Comparison of ENCODE assay signal across 8 cellular contexts in the genomic region with DNA sequence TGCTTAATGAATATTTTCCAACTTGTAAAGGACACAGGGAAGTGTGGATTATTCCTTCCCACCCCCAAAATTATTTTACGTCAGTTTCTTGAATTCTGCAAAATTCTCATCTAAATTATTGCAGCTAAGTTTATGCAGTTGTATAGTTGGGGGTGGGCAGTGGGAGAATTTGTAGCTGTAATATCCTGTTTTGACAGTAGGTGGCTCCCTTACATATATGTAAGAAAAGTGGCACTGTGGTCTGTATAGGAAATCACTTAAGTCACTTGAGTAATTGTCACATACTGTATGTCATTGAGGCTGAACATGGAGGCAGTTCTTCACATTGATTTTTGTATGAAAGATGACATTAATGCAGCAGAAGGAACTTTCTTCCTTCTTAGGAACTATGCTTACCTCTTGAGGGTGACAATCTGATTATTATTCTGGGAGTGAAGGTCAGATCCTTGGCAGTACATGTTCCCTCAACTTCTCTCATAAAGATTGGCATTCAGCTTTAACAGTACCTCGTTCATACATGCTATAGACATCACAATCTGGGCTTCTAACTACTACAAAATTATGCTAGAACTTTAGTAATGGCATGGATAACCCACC. TPM values are rescaled to one million over a fixed set of nuclear protein-coding genes. Genes with fewer than 3 reads are reported as not detected.
A peak's percentile ranks its signal among the peaks of the same experiment; 100 is the strongest.
DNase-seq lines count a peak whose midpoint lies in the region; ATAC-seq, FAIRE-seq and TF ChIP-seq lines count a peak whose summit lies in the region.

No MANE protein-coding gene starts in this region.

- intact Hi-C loops in left lung (cut with DNase I): no loop called here

- DNase-seq in NCI-H1436 (lab: John Stamatoyannopoulos, UW): peak; percentile 73
- peak; percentile 73 for DNase-seq in cerebellar cortex (ENCODE audit: low spot score)
- no peak for DNase-seq in left lung
- peak; percentile 3 for DNase-seq in stimulated activated naive CD4-positive, alpha-beta T cell treated with Interleukin-2 at 50 U/mL for 16 hours (lab: John Stamatoyannopoulos, UW)

- no peak overlapping the region for H3K27ac ChIP-seq in left lung

- H3K9me3 ChIP-seq in left lung: no peaks in the 10 kb centered on the region

- H3K27me3 ChIP-seq in left lung: no peaks in the 10 kb centered on the region

- no peak overlapping the region for H3K4me3 ChIP-seq in GM12875 (ENCODE audit: low read depth, low read length)
- no peak overlapping the region for H3K4me3 ChIP-seq in left lung

- peak; percentile 73 for ATAC-seq in HG02798 (IDR thresholded peaks at IDR 0.05; ENCODE audit: poor library complexity, unreplicated experiment)
- ATAC-seq in SK-N-SH treated with all-trans-retinoic acid at 6 μM for 48 hours: peak; percentile 89
- peak; percentile 95 for ATAC-seq in left lung

- FAIRE-seq in A204.1 (lab: Jason Lieb, UNC): peak; percentile 95

- no peaks in the 10 kb centered on the region for H3K36me3 ChIP-seq in left lung

- H3K4me1 ChIP-seq in left lung: no peaks in the 10 kb centered on the region

- TF ChIP-seq CTCF in GM12875 (IDR thresholded peaks at IDR 0.05; ENCODE audit: borderline replicate concordance, insufficient read depth, low read depth, low read length) (peak; percentile 37; the same call in 1 of the 2 replicates), left lung (IDR thresholded peaks at IDR 0.05) (peak; percentile 71 to 80)

TF ChIP-seq in SK-N-SH treated with all-trans-retinoic acid at 6 μM for 48 hours, 23 proteins besides CTCF, POLR2A, EP300 and RAD21:
- TF ChIP-seq ARNTL (CRISPR knock-in tag; IDR thresholded peaks at IDR 0.05; ENCODE audit: borderline replicate concordance, low read depth): no peak
- TF ChIP-seq ZNF8 (CRISPR knock-in tag; IDR thresholded peaks at IDR 0.05): no peak
- TF ChIP-seq, protein P1, sequence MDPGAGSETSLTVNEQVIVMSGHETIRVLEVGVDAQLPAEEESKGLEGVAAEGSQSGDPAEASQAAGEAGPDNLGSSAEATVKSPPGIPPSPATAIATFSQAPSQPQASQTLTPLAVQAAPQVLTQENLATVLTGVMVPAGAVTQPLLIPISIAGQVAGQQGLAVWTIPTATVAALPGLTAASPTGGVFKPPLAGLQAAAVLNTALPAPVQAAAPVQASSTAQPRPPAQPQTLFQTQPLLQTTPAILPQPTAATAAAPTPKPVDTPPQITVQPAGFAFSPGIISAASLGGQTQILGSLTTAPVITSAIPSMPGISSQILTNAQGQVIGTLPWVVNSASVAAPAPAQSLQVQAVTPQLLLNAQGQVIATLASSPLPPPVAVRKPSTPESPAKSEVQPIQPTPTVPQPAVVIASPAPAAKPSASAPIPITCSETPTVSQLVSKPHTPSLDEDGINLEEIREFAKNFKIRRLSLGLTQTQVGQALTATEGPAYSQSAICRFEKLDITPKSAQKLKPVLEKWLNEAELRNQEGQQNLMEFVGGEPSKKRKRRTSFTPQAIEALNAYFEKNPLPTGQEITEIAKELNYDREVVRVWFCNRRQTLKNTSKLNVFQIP (CRISPR knock-in tag; IDR thresholded peaks at IDR 0.05; ENCODE audit: borderline replicate concordance, low read depth): no peak
- TF ChIP-seq ZFP3 (CRISPR knock-in tag; IDR thresholded peaks at IDR 0.05): no peak
- TF ChIP-seq, protein P2, sequence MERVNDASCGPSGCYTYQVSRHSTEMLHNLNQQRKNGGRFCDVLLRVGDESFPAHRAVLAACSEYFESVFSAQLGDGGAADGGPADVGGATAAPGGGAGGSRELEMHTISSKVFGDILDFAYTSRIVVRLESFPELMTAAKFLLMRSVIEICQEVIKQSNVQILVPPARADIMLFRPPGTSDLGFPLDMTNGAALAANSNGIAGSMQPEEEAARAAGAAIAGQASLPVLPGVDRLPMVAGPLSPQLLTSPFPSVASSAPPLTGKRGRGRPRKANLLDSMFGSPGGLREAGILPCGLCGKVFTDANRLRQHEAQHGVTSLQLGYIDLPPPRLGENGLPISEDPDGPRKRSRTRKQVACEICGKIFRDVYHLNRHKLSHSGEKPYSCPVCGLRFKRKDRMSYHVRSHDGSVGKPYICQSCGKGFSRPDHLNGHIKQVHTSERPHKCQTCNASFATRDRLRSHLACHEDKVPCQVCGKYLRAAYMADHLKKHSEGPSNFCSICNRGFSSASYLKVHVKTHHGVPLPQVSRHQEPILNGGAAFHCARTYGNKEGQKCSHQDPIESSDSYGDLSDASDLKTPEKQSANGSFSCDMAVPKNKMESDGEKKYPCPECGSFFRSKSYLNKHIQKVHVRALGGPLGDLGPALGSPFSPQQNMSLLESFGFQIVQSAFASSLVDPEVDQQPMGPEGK (CRISPR knock-in tag; IDR thresholded peaks at IDR 0.05; ENCODE audit: borderline replicate concordance): no peak
- TF ChIP-seq ISL1 (CRISPR knock-in tag; IDR thresholded peaks at IDR 0.05): no peak
- TF ChIP-seq CSDC2 (CRISPR knock-in tag; IDR thresholded peaks at IDR 0.05): no peak
- TF ChIP-seq ZNF565 (CRISPR knock-in tag; conservative IDR thresholded peaks at IDR 0.05; ENCODE audit: low read depth): no peak
- no peak for TF ChIP-seq ZNF70 (CRISPR knock-in tag; IDR thresholded peaks at IDR 0.05)
- no peak for TF ChIP-seq ESRRG (CRISPR knock-in tag; IDR thresholded peaks at IDR 0.05)
- TF ChIP-seq SNAI2 (CRISPR knock-in tag; IDR thresholded peaks at IDR 0.05): no peak
TF ChIP-seq in SK-N-SH treated with all-trans-retinoic acid at 6 μM for 48 hours: peak in this region for 0.

RNA-seq across cellular contexts. Expression of a gene that starts 14.6 kb away (rescaled TPM):
- 1 to 10 TPM in 1 of 2 donors, under 1 TPM in 1; 0.93 to 3.1 TPM for total RNA-seq in left lung

RNA-seq across cellular contexts. Expression of a gene that starts 48.5 kb away (rescaled TPM):
- 1 to 10 TPM; 2.1 to 2.3 TPM for total RNA-seq in left lung

Comparison
In these comparisons a context has a peak if more than half of its experiments do, and no peak if none do; other contexts are left out.
1. DNase-seq: peak in NCI-H1436 (single experiment), cerebellar cortex (single experiment) and stimulated activated naive CD4-positive, alpha-beta T cell treated with Interleukin-2 at 50 U/mL for 16 hours (single experiment); none in left lung (0 of 2).
2. Peak in every context shown above with its lines, with median percentiles within 50 percentile points of each other: ATAC-seq.